Comparison of ENCODE assay signal across 19 cellular contexts in genomic region chr20:59611286-59611685, GRCh38. TPM values are rescaled to one million over a fixed set of nuclear protein-coding genes. Genes with fewer than 3 reads are reported as not detected.
"Had no signal": no experiment of that assay in that cellular context is flagged by ENCODE, and none has a peak within 500 bp of the region (broad histone marks: within the 10 kb centered on the region; RNA-seq: fewer than 3 reads in every experiment).

No MANE protein-coding gene starts in this region.

- H3K36me3 ChIP-seq: neural progenitor cell, pancreas, suprapubic skin had no signal

- H3K9ac ChIP-seq: neural progenitor cell had no signal

- ATAC-seq: activated CD8-positive, alpha-beta T cell treated with anti-CD3 and anti-CD28 coated beads, Interleukin-2, amount 10 ng/mL, durations not matched to agents 7 days and 5 days; pancreas; WTC11 had no signal

- DNase-seq: activated CD4-positive, alpha-beta T cell treated with anti-CD3 and anti-CD28 coated beads, Interleukin-2, amount 10 ng/mL, durations not matched to agents 24 days and 14 days; activated CD8-positive, alpha-beta memory T cell treated with anti-CD3 and anti-CD28 coated beads, Interleukin-2, amount 50 U/mL, for 48 hours; activated CD8-positive, alpha-beta T cell treated with anti-CD3 and anti-CD28 coated beads, Interleukin-2, amount 10 ng/mL, durations not matched to agents 7 days and 5 days; activated naive CD4-positive, alpha-beta T cell treated with Interleukin-2 at 50 U/mL for 16 hours; naive B cell; pancreas; stimulated activated CD4-positive, alpha-beta T cell treated with anti-CD3 and anti-CD28 coated beads, Interleukin-4, amount 100 ng/mL, for 4 hours; stimulated activated CD8-positive, alpha-beta memory T cell treated with anti-CD3 and anti-CD28 coated beads, Interleukin-4, amount 100 ng/mL, for 48 hours; stimulated activated naive CD4-positive, alpha-beta T cell treated with Interleukin-2 at 50 U/mL for 16 hours; T-helper 2 cell had no signal

- H3K4me3 ChIP-seq: hepatocyte, neural progenitor cell, pancreas, skin epidermis, suprapubic skin had no signal

- FAIRE-seq: keratinocyte, pancreas, TTC549 had no signal

- H3K9me3 ChIP-seq: pancreas, suprapubic skin had no signal

- H3K4me1 ChIP-seq: neural progenitor cell, pancreas, suprapubic skin had no signal

- H3K27ac ChIP-seq: hepatocyte, neural progenitor cell, pancreas, skin epidermis, suprapubic skin had no signal

RNA-seq across cellular contexts. Expression of gene PHACTR3, which starts 6.9 kb away (rescaled TPM):
- total RNA-seq: activated CD4-positive, alpha-beta T cell treated with anti-CD3 and anti-CD28 coated beads, Interleukin-2, amount 10 ng/mL, durations not matched to agents 24 days and 14 days; activated CD8-positive, alpha-beta T cell treated with anti-CD3 and anti-CD28 coated beads, Interleukin-2, amount 10 ng/mL, durations not matched to agents 7 days and 5 days; chondrocyte had no signal
- polyA plus RNA-seq: aorta had no signal
